Comparison of ENCODE assay signal across 20 cellular contexts in the genomic region with DNA sequence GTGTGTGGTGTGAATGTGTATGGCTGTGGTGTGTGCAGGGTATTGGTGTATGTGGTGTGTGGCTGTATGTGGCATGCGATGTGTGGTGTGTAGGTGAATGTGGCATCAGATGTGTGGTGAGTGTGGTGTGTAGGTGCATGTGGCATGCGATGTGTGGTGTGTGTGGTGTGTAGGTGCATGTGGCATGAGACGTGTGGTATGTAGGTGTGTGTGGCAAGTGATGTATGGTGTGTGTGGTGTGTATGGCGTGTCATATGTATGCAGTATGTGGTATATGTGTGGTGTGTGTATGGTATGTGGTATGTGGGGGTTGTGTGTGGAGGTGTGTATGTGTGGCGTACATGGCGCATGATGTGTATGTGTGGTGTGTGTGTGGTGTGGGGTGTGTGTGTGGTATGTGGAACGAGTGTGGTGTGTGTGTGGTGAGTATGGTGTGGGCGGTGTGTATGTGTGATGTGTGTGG.
"Had no signal": no experiment of that assay in that cellular context is flagged by ENCODE, and none has a peak within 500 bp of the region (broad histone marks: within the 10 kb centered on the region; RNA-seq: fewer than 3 reads in every experiment).

No MANE protein-coding gene starts in this region.

- H3K4me3 Mint-ChIP-seq: central memory CD8-positive, alpha-beta T cell had no signal

- ATAC-seq: gastrocnemius medialis, heart left ventricle had no signal

- H3K27me3 Mint-ChIP-seq: central memory CD8-positive, alpha-beta T cell had no signal

- H3K4me1 Mint-ChIP-seq: central memory CD8-positive, alpha-beta T cell had no signal

- H3K4me3 ChIP-seq: colonic mucosa, gastrocnemius medialis, heart left ventricle, left ventricle myocardium inferior, prostate gland, right atrium auricular region, thyroid gland, uterus had no signal

- H3K4me1 ChIP-seq: colonic mucosa, gastrocnemius medialis, heart left ventricle, left ventricle myocardium inferior, prostate gland, right atrium auricular region, thyroid gland, uterus had no signal

- H3K27me3 ChIP-seq: brain microvascular endothelial cell, colonic mucosa, gastrocnemius medialis, heart left ventricle, right atrium auricular region, thyroid gland, uterus had no signal

- DNase-seq: activated CD4-positive, alpha-beta T cell treated with anti-CD3 and anti-CD28 coated beads for 1 hour; activated naive CD4-positive, alpha-beta T cell treated with anti-CD3 and anti-CD28 coated beads, Interleukin-2, amount 50 U/mL, for 16 hours; activated T-cell treated with anti-CD3 and anti-CD28 coated beads, Interleukin-2, amount 50 U/mL, for 1 hour; brain microvascular endothelial cell; colonic mucosa; gastrocnemius medialis; kidney glomerular epithelial cell; left ventricle myocardium inferior; mammary epithelial cell; small intestine; stimulated activated CD4-positive, alpha-beta T cell treated with anti-CD3 and anti-CD28 coated beads, Interleukin-15, amount 100 ng/mL, for 24 hours; stimulated activated CD4-positive, alpha-beta T cell treated with anti-CD3 and anti-CD28 coated beads, Interleukin-4, amount 100 ng/mL, for 1 hour; SW 1271; thyroid gland; uterus; WERI-Rb-1 had no signal

- FAIRE-seq: small intestine had no signal

- H3K9me3 ChIP-seq: colonic mucosa, gastrocnemius medialis, heart left ventricle, left ventricle myocardium inferior, prostate gland, right atrium auricular region, thyroid gland, uterus had no signal

- H3K27ac ChIP-seq: brain microvascular endothelial cell, colonic mucosa, gastrocnemius medialis, heart left ventricle, left ventricle myocardium inferior, prostate gland, right atrium auricular region, thyroid gland, uterus, WERI-Rb-1 had no signal

- H3K36me3 ChIP-seq: brain microvascular endothelial cell, colonic mucosa, gastrocnemius medialis, prostate gland, uterus had no signal

- H3K9me3 Mint-ChIP-seq: central memory CD8-positive, alpha-beta T cell had no signal
